In the genomic region with DNA sequence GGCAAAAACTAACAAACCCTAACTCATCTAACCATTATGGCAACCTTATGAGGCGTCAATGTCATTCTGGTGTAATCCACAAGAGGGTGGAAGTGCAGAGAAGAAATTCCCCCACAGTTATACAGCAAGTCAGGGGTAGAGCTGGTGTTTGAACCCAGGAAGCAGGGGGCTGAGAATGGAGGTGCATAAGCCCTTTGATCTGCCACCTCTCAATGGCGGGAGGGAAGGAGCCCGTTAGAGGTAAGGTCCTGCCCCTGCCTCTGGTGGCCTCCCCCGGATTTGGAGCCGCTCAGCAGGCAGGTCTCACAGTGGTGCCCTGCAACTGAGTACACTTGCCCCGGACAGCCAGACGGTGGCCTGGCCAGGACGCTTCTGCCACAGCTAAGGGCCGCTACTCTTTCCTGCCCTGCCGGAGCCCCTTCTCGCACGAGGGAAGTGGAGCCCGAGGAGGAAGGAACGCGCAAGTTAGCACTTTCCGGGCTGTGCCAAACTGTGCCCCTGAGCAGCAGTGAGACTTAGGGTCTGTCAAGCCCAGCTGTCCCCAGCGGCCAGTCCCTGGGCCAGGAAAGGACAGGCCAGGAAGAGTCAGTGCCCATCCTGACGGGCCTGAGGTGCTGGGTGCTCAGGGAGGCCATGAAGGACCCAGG, we compare ENCODE assay signal across 2 cellular contexts.
TF ChIP-seq lines count a peak whose summit lies in the region.

No MANE protein-coding gene starts in this region.

TF ChIP-seq in GM12891, 5 proteins besides CTCF, POLR2A, EP300 and RAD21:
- TF ChIP-seq TAF1 (IDR thresholded peaks at IDR 0.05; ENCODE audit: low read depth, low read length): no peak
- no peak for TF ChIP-seq PAX5 (IDR thresholded peaks at IDR 0.05; ENCODE audit: insufficient read depth, low read length, severe bottlenecking)
- TF ChIP-seq SPI1 (IDR thresholded peaks at IDR 0.05; ENCODE audit: low read depth, low read length): no peak
- no peak for TF ChIP-seq POU2F2 (IDR thresholded peaks at IDR 0.05; ENCODE audit: low read depth, low read length)
- no peak for TF ChIP-seq POLR2AphosphoS5 (IDR thresholded peaks at IDR 0.05; ENCODE audit: low read depth, low read length)
TF ChIP-seq in GM12891: peak in this region for 0.

TF ChIP-seq in H1, 55 proteins besides CTCF, POLR2A, EP300 and RAD21:
- TF ChIP-seq GTF2F1 (IDR thresholded peaks at IDR 0.05; ENCODE audit: borderline replicate concordance, low read depth, low read length) (no peak), BRCA1 (IDR thresholded peaks at IDR 0.05; ENCODE audit: low read depth, low read length) (no peak), EZH2 (IDR thresholded peaks at IDR 0.05; ENCODE audit: low read depth, low read length, severe bottlenecking) (no peak), EGR1 (IDR thresholded peaks at IDR 0.05; ENCODE audit: borderline replicate concordance, low read depth, low read length) (no peak), GABPA (IDR thresholded peaks at IDR 0.05; ENCODE audit: borderline replicate concordance, insufficient read depth, low read length) (no peak), JUND (IDR thresholded peaks at IDR 0.05; ENCODE audit: low read length) (no peak), POU5F1 (IDR thresholded peaks at IDR 0.05; ENCODE audit: low read depth, low read length) (no peak), NRF1 (IDR thresholded peaks at IDR 0.05; ENCODE audit: low read depth, low read length) (no peak), SIRT6 (IDR thresholded peaks at IDR 0.05; ENCODE audit: low read length) (no peak), CHD1 (IDR thresholded peaks at IDR 0.05; ENCODE audit: low read depth, low read length) (no peak), CHD2 (IDR thresholded peaks at IDR 0.05; ENCODE audit: low read length) (no peak), JUN (IDR thresholded peaks at IDR 0.05; ENCODE audit: low read depth, low read length) (no peak), CEBPB (IDR thresholded peaks at IDR 0.05; ENCODE audit: low read depth, low read length) (no peak), KDM1A (IDR thresholded peaks at IDR 0.05; ENCODE audit: borderline replicate concordance, low read length) (no peak), HDAC6 (IDR thresholded peaks at IDR 0.05; ENCODE audit: low read depth, low read length) (no peak), BCL11A (IDR thresholded peaks at IDR 0.05; ENCODE audit: low read depth in 2 of 2, low read length in 2 of 2) (no peak), RNF2 (IDR thresholded peaks at IDR 0.05; ENCODE audit: borderline replicate concordance, low read depth, low read length, missing control alignments, poor library complexity, severe bottlenecking) (no peak)
- TF ChIP-seq, protein P1, sequence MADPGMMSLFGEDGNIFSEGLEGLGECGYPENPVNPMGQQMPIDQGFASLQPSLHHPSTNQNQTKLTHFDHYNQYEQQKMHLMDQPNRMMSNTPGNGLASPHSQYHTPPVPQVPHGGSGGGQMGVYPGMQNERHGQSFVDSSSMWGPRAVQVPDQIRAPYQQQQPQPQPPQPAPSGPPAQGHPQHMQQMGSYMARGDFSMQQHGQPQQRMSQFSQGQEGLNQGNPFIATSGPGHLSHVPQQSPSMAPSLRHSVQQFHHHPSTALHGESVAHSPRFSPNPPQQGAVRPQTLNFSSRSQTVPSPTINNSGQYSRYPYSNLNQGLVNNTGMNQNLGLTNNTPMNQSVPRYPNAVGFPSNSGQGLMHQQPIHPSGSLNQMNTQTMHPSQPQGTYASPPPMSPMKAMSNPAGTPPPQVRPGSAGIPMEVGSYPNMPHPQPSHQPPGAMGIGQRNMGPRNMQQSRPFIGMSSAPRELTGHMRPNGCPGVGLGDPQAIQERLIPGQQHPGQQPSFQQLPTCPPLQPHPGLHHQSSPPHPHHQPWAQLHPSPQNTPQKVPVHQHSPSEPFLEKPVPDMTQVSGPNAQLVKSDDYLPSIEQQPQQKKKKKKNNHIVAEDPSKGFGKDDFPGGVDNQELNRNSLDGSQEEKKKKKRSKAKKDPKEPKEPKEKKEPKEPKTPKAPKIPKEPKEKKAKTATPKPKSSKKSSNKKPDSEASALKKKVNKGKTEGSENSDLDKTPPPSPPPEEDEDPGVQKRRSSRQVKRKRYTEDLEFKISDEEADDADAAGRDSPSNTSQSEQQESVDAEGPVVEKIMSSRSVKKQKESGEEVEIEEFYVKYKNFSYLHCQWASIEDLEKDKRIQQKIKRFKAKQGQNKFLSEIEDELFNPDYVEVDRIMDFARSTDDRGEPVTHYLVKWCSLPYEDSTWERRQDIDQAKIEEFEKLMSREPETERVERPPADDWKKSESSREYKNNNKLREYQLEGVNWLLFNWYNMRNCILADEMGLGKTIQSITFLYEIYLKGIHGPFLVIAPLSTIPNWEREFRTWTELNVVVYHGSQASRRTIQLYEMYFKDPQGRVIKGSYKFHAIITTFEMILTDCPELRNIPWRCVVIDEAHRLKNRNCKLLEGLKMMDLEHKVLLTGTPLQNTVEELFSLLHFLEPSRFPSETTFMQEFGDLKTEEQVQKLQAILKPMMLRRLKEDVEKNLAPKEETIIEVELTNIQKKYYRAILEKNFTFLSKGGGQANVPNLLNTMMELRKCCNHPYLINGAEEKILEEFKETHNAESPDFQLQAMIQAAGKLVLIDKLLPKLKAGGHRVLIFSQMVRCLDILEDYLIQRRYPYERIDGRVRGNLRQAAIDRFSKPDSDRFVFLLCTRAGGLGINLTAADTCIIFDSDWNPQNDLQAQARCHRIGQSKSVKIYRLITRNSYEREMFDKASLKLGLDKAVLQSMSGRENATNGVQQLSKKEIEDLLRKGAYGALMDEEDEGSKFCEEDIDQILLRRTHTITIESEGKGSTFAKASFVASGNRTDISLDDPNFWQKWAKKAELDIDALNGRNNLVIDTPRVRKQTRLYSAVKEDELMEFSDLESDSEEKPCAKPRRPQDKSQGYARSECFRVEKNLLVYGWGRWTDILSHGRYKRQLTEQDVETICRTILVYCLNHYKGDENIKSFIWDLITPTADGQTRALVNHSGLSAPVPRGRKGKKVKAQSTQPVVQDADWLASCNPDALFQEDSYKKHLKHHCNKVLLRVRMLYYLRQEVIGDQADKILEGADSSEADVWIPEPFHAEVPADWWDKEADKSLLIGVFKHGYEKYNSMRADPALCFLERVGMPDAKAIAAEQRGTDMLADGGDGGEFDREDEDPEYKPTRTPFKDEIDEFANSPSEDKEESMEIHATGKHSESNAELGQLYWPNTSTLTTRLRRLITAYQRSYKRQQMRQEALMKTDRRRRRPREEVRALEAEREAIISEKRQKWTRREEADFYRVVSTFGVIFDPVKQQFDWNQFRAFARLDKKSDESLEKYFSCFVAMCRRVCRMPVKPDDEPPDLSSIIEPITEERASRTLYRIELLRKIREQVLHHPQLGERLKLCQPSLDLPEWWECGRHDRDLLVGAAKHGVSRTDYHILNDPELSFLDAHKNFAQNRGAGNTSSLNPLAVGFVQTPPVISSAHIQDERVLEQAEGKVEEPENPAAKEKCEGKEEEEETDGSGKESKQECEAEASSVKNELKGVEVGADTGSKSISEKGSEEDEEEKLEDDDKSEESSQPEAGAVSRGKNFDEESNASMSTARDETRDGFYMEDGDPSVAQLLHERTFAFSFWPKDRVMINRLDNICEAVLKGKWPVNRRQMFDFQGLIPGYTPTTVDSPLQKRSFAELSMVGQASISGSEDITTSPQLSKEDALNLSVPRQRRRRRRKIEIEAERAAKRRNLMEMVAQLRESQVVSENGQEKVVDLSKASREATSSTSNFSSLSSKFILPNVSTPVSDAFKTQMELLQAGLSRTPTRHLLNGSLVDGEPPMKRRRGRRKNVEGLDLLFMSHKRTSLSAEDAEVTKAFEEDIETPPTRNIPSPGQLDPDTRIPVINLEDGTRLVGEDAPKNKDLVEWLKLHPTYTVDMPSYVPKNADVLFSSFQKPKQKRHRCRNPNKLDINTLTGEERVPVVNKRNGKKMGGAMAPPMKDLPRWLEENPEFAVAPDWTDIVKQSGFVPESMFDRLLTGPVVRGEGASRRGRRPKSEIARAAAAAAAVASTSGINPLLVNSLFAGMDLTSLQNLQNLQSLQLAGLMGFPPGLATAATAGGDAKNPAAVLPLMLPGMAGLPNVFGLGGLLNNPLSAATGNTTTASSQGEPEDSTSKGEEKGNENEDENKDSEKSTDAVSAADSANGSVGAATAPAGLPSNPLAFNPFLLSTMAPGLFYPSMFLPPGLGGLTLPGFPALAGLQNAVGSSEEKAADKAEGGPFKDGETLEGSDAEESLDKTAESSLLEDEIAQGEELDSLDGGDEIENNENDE (IDR thresholded peaks at IDR 0.05; ENCODE audit: insufficient replicate concordance, low read length): no peak
- TF ChIP-seq, protein P2, sequence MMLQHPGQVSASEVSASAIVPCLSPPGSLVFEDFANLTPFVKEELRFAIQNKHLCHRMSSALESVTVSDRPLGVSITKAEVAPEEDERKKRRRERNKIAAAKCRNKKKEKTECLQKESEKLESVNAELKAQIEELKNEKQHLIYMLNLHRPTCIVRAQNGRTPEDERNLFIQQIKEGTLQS (IDR thresholded peaks at IDR 0.05; ENCODE audit: insufficient read depth, low read depth, low read length): no peak
